1 cellular context compared by ENCODE assay signal in genomic region chr2:44291281-44292248, GRCh38.
TF ChIP-seq lines count a peak whose summit lies in the region.

No MANE protein-coding gene starts in this region.

TF ChIP-seq in K562, 482 proteins besides CTCF, POLR2A, EP300 and RAD21 (continued from another document):
- no peak for TF ChIP-seq RERE (CRISPR knock-in tag; IDR thresholded peaks at IDR 0.05; ENCODE audit: borderline replicate concordance)
- TF ChIP-seq ZNF583 (CRISPR knock-in tag; IDR thresholded peaks at IDR 0.05): no peak
- peak; percentile 85; the same call in 1 of the 2 replicates for TF ChIP-seq SPI1 (IDR thresholded peaks at IDR 0.05; ENCODE audit: borderline replicate concordance, low read depth, low read length)
- TF ChIP-seq ZNF263 (CRISPR knock-in tag; IDR thresholded peaks at IDR 0.05; ENCODE audit: borderline replicate concordance): peak; percentile 36; the same call in 1 of the 2 replicates
- TF ChIP-seq SMAD3 (CRISPR knock-in tag; conservative IDR thresholded peaks at IDR 0.05): no peak
- no peak for TF ChIP-seq SAFB (IDR thresholded peaks at IDR 0.05; ENCODE audit: borderline replicate concordance, low read depth, low read length)
- no peak for TF ChIP-seq ZNF668 (CRISPR knock-in tag; IDR thresholded peaks at IDR 0.05)
- TF ChIP-seq, protein P1, sequence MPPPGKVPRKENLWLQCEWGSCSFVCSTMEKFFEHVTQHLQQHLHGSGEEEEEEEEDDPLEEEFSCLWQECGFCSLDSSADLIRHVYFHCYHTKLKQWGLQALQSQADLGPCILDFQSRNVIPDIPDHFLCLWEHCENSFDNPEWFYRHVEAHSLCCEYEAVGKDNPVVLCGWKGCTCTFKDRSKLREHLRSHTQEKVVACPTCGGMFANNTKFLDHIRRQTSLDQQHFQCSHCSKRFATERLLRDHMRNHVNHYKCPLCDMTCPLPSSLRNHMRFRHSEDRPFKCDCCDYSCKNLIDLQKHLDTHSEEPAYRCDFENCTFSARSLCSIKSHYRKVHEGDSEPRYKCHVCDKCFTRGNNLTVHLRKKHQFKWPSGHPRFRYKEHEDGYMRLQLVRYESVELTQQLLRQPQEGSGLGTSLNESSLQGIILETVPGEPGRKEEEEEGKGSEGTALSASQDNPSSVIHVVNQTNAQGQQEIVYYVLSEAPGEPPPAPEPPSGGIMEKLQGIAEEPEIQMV (tag; conservative IDR thresholded peaks at IDR 0.05; ENCODE audit: low read depth): no peak
- TF ChIP-seq ESRRB (CRISPR knock-in tag; IDR thresholded peaks at IDR 0.05; ENCODE audit: borderline replicate concordance): no peak
- TF ChIP-seq NR3C1 (CRISPR knock-in tag; IDR thresholded peaks at IDR 0.05): no peak
- TF ChIP-seq SMC3 (conservative IDR thresholded peaks at IDR 0.05; ENCODE audit: insufficient read depth, low read depth, low read length): 0 out of 2 replicates have a peak, but pooled peaks have one; percentile 22
- TF ChIP-seq ZFP1 (CRISPR knock-in tag; IDR thresholded peaks at IDR 0.05): no peak
- TF ChIP-seq ZNF212 (CRISPR knock-in tag; IDR thresholded peaks at IDR 0.05): no peak
- TF ChIP-seq, protein P2, sequence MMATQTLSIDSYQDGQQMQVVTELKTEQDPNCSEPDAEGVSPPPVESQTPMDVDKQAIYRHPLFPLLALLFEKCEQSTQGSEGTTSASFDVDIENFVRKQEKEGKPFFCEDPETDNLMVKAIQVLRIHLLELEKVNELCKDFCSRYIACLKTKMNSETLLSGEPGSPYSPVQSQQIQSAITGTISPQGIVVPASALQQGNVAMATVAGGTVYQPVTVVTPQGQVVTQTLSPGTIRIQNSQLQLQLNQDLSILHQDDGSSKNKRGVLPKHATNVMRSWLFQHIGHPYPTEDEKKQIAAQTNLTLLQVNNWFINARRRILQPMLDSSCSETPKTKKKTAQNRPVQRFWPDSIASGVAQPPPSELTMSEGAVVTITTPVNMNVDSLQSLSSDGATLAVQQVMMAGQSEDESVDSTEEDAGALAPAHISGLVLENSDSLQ (IDR thresholded peaks at IDR 0.05): no peak
- TF ChIP-seq TFAM (CRISPR knock-in tag; conservative IDR thresholded peaks at IDR 0.05): no peak
- TF ChIP-seq ASH1L (IDR thresholded peaks at IDR 0.05; ENCODE audit: borderline replicate concordance, low read depth, partially characterized antibody): no peak
- no peak for TF ChIP-seq HNRNPLL (IDR thresholded peaks at IDR 0.05; ENCODE audit: low read depth, low read length, poor library complexity, severe bottlenecking)
- TF ChIP-seq ZNF239 (CRISPR knock-in tag; IDR thresholded peaks at IDR 0.05): no peak
- no peak for TF ChIP-seq HNRNPK (IDR thresholded peaks at IDR 0.05; ENCODE audit: low read depth, low read length, poor library complexity, severe bottlenecking)
- TF ChIP-seq ZMIZ1 (IDR thresholded peaks at IDR 0.05; ENCODE audit: low read depth in 2 of 2, low read length in 2 of 2): no peak
- TF ChIP-seq KAT7 (CRISPR knock-in tag; IDR thresholded peaks at IDR 0.05; ENCODE audit: borderline replicate concordance): no peak
- TF ChIP-seq ZNF695 (CRISPR knock-in tag; IDR thresholded peaks at IDR 0.05): no peak
- TF ChIP-seq ZNF197 (CRISPR knock-in tag; IDR thresholded peaks at IDR 0.05; ENCODE audit: low read depth): no peak
- no peak for TF ChIP-seq SIN3A (IDR thresholded peaks at IDR 0.05; ENCODE audit: borderline replicate concordance in 2 of 2, control insufficient read depth in 1 of 2, low read depth in 2 of 2, low read length in 2 of 2)
- no peak for TF ChIP-seq MCM5 (IDR thresholded peaks at IDR 0.05; ENCODE audit: low read depth)
- TF ChIP-seq NR2F6 (CRISPR knock-in tag; IDR thresholded peaks at IDR 0.05): no peak
- TF ChIP-seq CBX1 (IDR thresholded peaks at IDR 0.05; ENCODE audit: low read depth): no peak
- TF ChIP-seq PRPF4 (IDR thresholded peaks at IDR 0.05; ENCODE audit: insufficient read depth, low read depth, low read length, poor library complexity, severe bottlenecking): no peak
